ENCODE assay signal across 22 cellular contexts in the genomic region with DNA sequence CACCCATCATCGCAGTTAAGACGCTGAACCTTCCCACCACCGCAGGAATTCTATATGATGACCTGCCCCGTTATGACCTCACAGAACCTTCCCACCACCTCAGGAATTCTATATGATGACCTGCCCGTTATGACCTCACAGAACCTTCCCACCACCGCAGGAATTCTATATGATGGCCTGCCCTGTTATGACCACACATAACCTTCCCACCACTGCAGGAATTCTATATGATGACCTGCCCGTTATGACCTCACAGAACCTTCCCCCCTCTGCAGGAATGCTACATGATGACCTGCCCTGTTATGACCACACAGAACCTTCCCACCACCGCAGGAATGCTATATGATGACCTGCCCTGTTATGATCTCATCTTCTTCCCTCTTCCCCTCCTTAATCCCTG.
DNase-seq lines count a peak whose midpoint lies in the region; ATAC-seq, FAIRE-seq and TF ChIP-seq lines count a peak whose summit lies in the region.
"Had no signal": no experiment of that assay in that cellular context is flagged by ENCODE, and none has a peak within 500 bp of the region (broad histone marks: within the 10 kb centered on the region; RNA-seq: fewer than 3 reads in every experiment).

No MANE protein-coding gene starts in this region.

- TF ChIP-seq CTCF in NB4 (IDR thresholded peaks at IDR 0.05; ENCODE audit: low read depth, low read length) = no peak

- peak; percentile 100 for FAIRE-seq in urothelium cell line (lab: Jason Lieb, UNC)

- DNase-seq in Right ventricle myocardium inferior (ENCODE audit: missing footprints) (no peak), left ventricle myocardium superior (no peak), NB4 (ENCODE audit: low read depth) (peak; percentile 21), urothelium cell line (ENCODE audit: low spot score) (peak; percentile 61), NCI-H2107 treated with DMSO at 0.1 percent for 48 hours (lab: John Stamatoyannopoulos, UW; ENCODE audit: unreplicated experiment) (no peak), NCI-H1694 (lab: John Stamatoyannopoulos, UW) (no peak), SIG-M5 treated with dmso at 0.1 percent for 504 hours (lab: John Stamatoyannopoulos, UW; ENCODE audit: unreplicated experiment) (no peak)
- DNase-seq: activated B cell treated with CpG ODN at 0.5 μM for 24 hours; activated CD4-positive, alpha-beta memory T cell treated with anti-CD3 and anti-CD28 coated beads for 36 hours; activated naive CD4-positive, alpha-beta T cell treated with anti-CD3 and anti-CD28 coated beads, Interleukin-2, amount 10 ng/mL, durations not matched to agents 7 days and 5 days; CD4-positive, alpha-beta T cell; DMS79 treated with DMSO at 0.1 percent for 48 hours; gastrocnemius medialis; mesendoderm; naive thymus-derived CD4-positive, alpha-beta T cell; NCI-H1436; NCI-H2171; ovary; stimulated activated CD4-positive, alpha-beta T cell treated with anti-CD3 and anti-CD28 coated beads, Interleukin-2, amount 100 ng/mL, for 24 hours; uterus had no signal

- intact Hi-C loops in Right ventricle myocardium inferior (cut with DNase I) (no loop called here), left ventricle myocardium superior (cut with micrococcal nuclease) (no loop called here)

- no peak for TF ChIP-seq POLR2A in NB4 (IDR thresholded peaks at IDR 0.05; ENCODE audit: extremely low read depth, insufficient read length)

- no peak overlapping the region for H3K4me3 ChIP-seq in NB4 (ENCODE audit: low read depth, low read length)
- H3K4me3 ChIP-seq: gastrocnemius medialis, ovary, PC-9, uterus had no signal

- ATAC-seq in Right ventricle myocardium inferior (peak; percentile 44), left ventricle myocardium superior (no peak), esophagus mucosa (peak; percentile 53)
- ATAC-seq: gastrocnemius medialis; naive thymus-derived CD4-positive, alpha-beta T cell had no signal

Comparison
In these comparisons a context has a peak if more than half of its experiments do, and no peak if none do; other contexts are left out.
1. DNase-seq: peak in NB4 (single experiment) and urothelium cell line (single experiment); none in Right ventricle myocardium inferior (single experiment), left ventricle myocardium superior (single experiment), NCI-H2107 treated with DMSO at 0.1 percent for 48 hours (single experiment), NCI-H1694 (single experiment) and SIG-M5 treated with dmso at 0.1 percent for 504 hours (single experiment).